Comparison of ENCODE assay signal across 21 cellular contexts in the genomic region with DNA sequence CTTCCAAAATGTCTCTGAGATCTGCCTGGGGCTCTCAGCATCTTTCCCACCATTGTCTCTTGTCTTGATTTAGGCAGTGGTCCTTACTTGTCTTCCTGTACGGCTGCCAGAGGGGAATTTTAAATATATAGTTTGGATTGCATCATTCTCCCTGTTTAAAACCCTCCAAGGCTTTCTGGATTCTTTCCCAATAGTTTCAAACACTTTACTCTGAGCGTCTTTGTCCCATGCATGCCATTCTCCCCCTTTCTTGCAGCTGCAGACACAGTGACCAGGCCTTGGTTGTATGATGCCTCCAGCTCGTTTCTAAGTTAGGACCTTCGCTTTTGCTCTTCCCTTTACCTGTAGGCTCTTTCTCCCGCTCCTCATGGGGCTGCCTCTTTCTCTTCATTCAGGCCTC.
DNase-seq lines count a peak whose midpoint lies in the region; ATAC-seq, FAIRE-seq and TF ChIP-seq lines count a peak whose summit lies in the region.
"Had no signal": no experiment of that assay in that cellular context is flagged by ENCODE, and none has a peak within 500 bp of the region (broad histone marks: within the 10 kb centered on the region; RNA-seq: fewer than 3 reads in every experiment).

No MANE protein-coding gene starts in this region.

- no peak overlapping the region for H3K4me2 ChIP-seq in H1 (ENCODE audit: insufficient read depth in 1 of 2, low read depth in 2 of 2, low read length in 2 of 2)
- H3K4me2 ChIP-seq: BLaER1 treated with 17β-estradiol and CSF1 and Interleukin-3, amounts not matched to agents 10 nM and 100 nM had no signal

- H3K23ac ChIP-seq in H1 (ENCODE audit: insufficient read length): no peak overlapping the region

- H3K4me3 Mint-ChIP-seq in nephron: no peak overlapping the region
- H3K4me3 Mint-ChIP-seq in glutamatergic neuron (ENCODE audit: unreplicated experiment): no peak overlapping the region
- H3K4me3 Mint-ChIP-seq: CD8-positive, alpha-beta memory T cell had no signal

- TF ChIP-seq CTCF in H1 (IDR thresholded peaks at IDR 0.05; ENCODE audit: control extremely low read depth in 1 of 3, insufficient read depth in 1 of 3, low read depth in 1 of 3, low read length in 3 of 3): no peak
- TF ChIP-seq CTCF in nephron (IDR thresholded peaks at IDR 0.05; ENCODE audit: unreplicated experiment in 3 of 3): no peak
- TF ChIP-seq CTCF in glutamatergic neuron (IDR thresholded peaks at IDR 0.05; ENCODE audit: partially characterized antibody, unreplicated experiment): no peak

- POLR2A ChIA-PET in H1 (lab: Charles Lee; ENCODE audit: partially characterized antibody): interaction anchor here (2.2 kb wide), 1 partner anchor 323 kb away, joined by 6 read pairs; a partner anchor contains a TSS

- 84% methylated on average over 5 of the region's 5 CpGs; no CpG with 5 or more reads in 1 of the 2 experiments for WGBS in H1 (ENCODE audit: extremely low coverage in 1 of 2, insufficient coverage in 1 of 2, insufficient read length in 1 of 2, insufficient replicate concordance in 2 of 2, low coverage in 1 of 2, low lambda C conversion rate in 2 of 2, missing lambda C conversion rate in 1 of 2), 2 experiments

- H3K27ac Mint-ChIP-seq in nephron: peak overlapping the region in 2 of 3 experiments; percentile 10 to 98
- H3K27ac Mint-ChIP-seq in glutamatergic neuron (ENCODE audit: unreplicated experiment): no peak overlapping the region
- H3K27ac Mint-ChIP-seq: CD8-positive, alpha-beta memory T cell had no signal

- no peaks in the 10 kb centered on the region for H3K4me1 ChIP-seq in H1 (replicated peaks in 1 of 4; ENCODE audit: control insufficient read depth in 3 of 4, insufficient read depth in 4 of 4, low read length in 3 of 4)
- H3K4me1 ChIP-seq: BLaER1 treated with 17β-estradiol and CSF1 and Interleukin-3, amounts not matched to agents 10 nM and 100 nM; HAP-1 had no signal

- H2AK5ac ChIP-seq in H1 (ENCODE audit: low read depth, low read length): no peak overlapping the region

- H3K4me1 Mint-ChIP-seq in nephron (peaks cover 76% of the 10 kb centered on the region), glutamatergic neuron (ENCODE audit: low read depth, unreplicated experiment) (peaks cover 43% of the 10 kb centered on the region)
- H3K4me1 Mint-ChIP-seq: CD8-positive, alpha-beta memory T cell had no signal

- no peak overlapping the region for H2BK20ac ChIP-seq in H1 (ENCODE audit: low read length)

- no peak for TF ChIP-seq POLR2A in H1 (IDR thresholded peaks at IDR 0.05; ENCODE audit: control extremely low read depth in 1 of 2, low read depth in 2 of 2, low read length in 2 of 2)

- no peak overlapping the region for H3K18ac ChIP-seq in H1 (ENCODE audit: extremely low read depth, low read length)

- H3K27ac ChIP-seq in SK-N-MC: no peak overlapping the region
- no peak overlapping the region for H3K27ac ChIP-seq in H1 (ENCODE audit: low read depth, low read length)
- H3K27ac ChIP-seq: BLaER1 treated with 17β-estradiol and CSF1 and Interleukin-3, amounts not matched to agents 10 nM and 100 nM; HL-60 had no signal

- H3K4me3 ChIP-seq in SK-N-MC (no peak overlapping the region), H1 (ENCODE audit: extremely low read depth in 1 of 4, insufficient read depth in 2 of 4, low read depth in 3 of 4, low read length in 4 of 4) (no peak overlapping the region)
- H3K4me3 ChIP-seq: BLaER1 treated with 17β-estradiol and CSF1 and Interleukin-3, amounts not matched to agents 10 nM and 100 nM; HAP-1 had no signal

- DNase-seq in M059J (ENCODE audit: low read depth) (peak; percentile 4), SK-N-MC (ENCODE audit: low read depth, low spot score) (peak; percentile 5), H1 (ENCODE audit: low read depth in 1 of 2, low spot score in 2 of 2) (no peak), NCI-H1048 (lab: John Stamatoyannopoulos, UW) (no peak), glutamatergic neuron (no peak)
- DNase-seq: CD8-positive, alpha-beta memory T cell; IMR-90; Karpas-422; NCI-H1694 treated with DMSO at 0.1 percent for 48 hours; NCI-H2227 treated with DMSO at 0.1 percent for 48 hours; NCI-H510A treated with DMSO at 0.1 percent for 48 hours; NCI-H774; SHP77 treated with DMSO at 0.1 percent for 48 hours had no signal

- H3K9me3 ChIP-seq in SK-N-MC (ENCODE audit: low read depth, low read length) (no peaks in the 10 kb centered on the region), H1 (ENCODE audit: insufficient read depth in 2 of 2, low read depth in 1 of 2, low read length in 1 of 2) (no peaks in the 10 kb centered on the region)
- H3K9me3 ChIP-seq: BLaER1 treated with 17β-estradiol and CSF1 and Interleukin-3, amounts not matched to agents 10 nM and 100 nM; HAP-1 had no signal

- CTCF ChIA-PET in H1 (lab: Charles Lee; ENCODE audit: partially characterized antibody): no interaction called here

- H3K14ac ChIP-seq in H1 (ENCODE audit: insufficient read length): no peak overlapping the region

- H3K79me1 ChIP-seq in H1 (ENCODE audit: low read depth, low read length): no peaks in the 10 kb centered on the region

- H3K56ac ChIP-seq in H1 (replicated peaks; ENCODE audit: insufficient read length, low read depth, low read length): no peak overlapping the region

- no peak overlapping the region for H4K5ac ChIP-seq in H1 (ENCODE audit: insufficient read length, low read depth, low read length)

- no peaks in the 10 kb centered on the region for H4K20me1 ChIP-seq in H1 (replicated peaks in 1 of 2; ENCODE audit: control insufficient read depth in 1 of 2, insufficient read depth in 2 of 2, low read length in 2 of 2)
- H4K20me1 ChIP-seq: BLaER1 treated with 17β-estradiol and CSF1 and Interleukin-3, amounts not matched to agents 10 nM and 100 nM had no signal

- H4K91ac ChIP-seq in H1 (replicated peaks; ENCODE audit: insufficient read length, low read length): no peak overlapping the region

- H2BK12ac ChIP-seq in H1 (ENCODE audit: low read depth, low read length): no peak overlapping the region

- H2BK120ac ChIP-seq in H1 (replicated peaks; ENCODE audit: low read depth, low read length): no peak overlapping the region

- no peak for TF ChIP-seq RAD21 in H1 (IDR thresholded peaks at IDR 0.05 in 1 of 2, conservative IDR thresholded peaks at IDR 0.05 in 1 of 2; ENCODE audit: low read depth in 2 of 2, low read length in 2 of 2)

- H2AFZ ChIP-seq in H1 (ENCODE audit: low read length): 0 out of 2 replicates have a peak overlapping the region, but pooled peaks have one; percentile 38

- no peaks in the 10 kb centered on the region for H3K36me3 ChIP-seq in SK-N-MC (ENCODE audit: insufficient read depth, low read length)
- no peaks in the 10 kb centered on the region for H3K36me3 ChIP-seq in H1 (ENCODE audit: control insufficient read depth in 2 of 4, insufficient read depth in 4 of 4, low read length in 3 of 4)
- H3K36me3 ChIP-seq: BLaER1 treated with 17β-estradiol and CSF1 and Interleukin-3, amounts not matched to agents 10 nM and 100 nM; HAP-1 had no signal

- no peak for ATAC-seq in GM21619 (IDR thresholded peaks at IDR 0.05; ENCODE audit: unreplicated experiment)

- H3K9me3 Mint-ChIP-seq in nephron (peaks cover 2% of the 10 kb centered on the region), glutamatergic neuron (ENCODE audit: unreplicated experiment) (peaks cover 4% of the 10 kb centered on the region)
- H3K9me3 Mint-ChIP-seq: CD8-positive, alpha-beta memory T cell had no signal

- H3K9ac ChIP-seq in SK-N-MC (ENCODE audit: insufficient read length) (no peak overlapping the region), H1 (replicated peaks in 1 of 4; ENCODE audit: extremely low read depth in 1 of 4, low read depth in 3 of 4, low read length in 3 of 4) (no peak overlapping the region)
- H3K9ac ChIP-seq: BLaER1 treated with 17β-estradiol and CSF1 and Interleukin-3, amounts not matched to agents 10 nM and 100 nM had no signal

- H3K23me2 ChIP-seq in H1 (ENCODE audit: low read depth, low read length): no peaks in the 10 kb centered on the region

- FAIRE-seq in H1 (lab: Jason Lieb, UNC): no peak
- FAIRE-seq: GM12891, GM18507, RCC 7860 had no signal

- H2BK15ac ChIP-seq in H1 (ENCODE audit: low read length): no peak overlapping the region

- H3K36me3 Mint-ChIP-seq in nephron (ENCODE audit: low read depth) (no peaks in the 10 kb centered on the region), glutamatergic neuron (ENCODE audit: unreplicated experiment) (no peaks in the 10 kb centered on the region)
- H3K36me3 Mint-ChIP-seq: CD8-positive, alpha-beta memory T cell had no signal

- no peak overlapping the region for H4K8ac ChIP-seq in H1 (ENCODE audit: extremely low read depth, insufficient read depth, low read length)

- H3K4ac ChIP-seq in H1 (replicated peaks; ENCODE audit: insufficient read length, low read depth, low read length): no peak overlapping the region

- no peak for TF ChIP-seq EP300 in H1 (IDR thresholded peaks at IDR 0.05; ENCODE audit: borderline replicate concordance in 1 of 2, low read depth in 2 of 2, low read length in 2 of 2)

- no peak overlapping the region for H2BK5ac ChIP-seq in H1 (ENCODE audit: low read depth, low read length)

- H3K27me3 ChIP-seq in H1 (replicated peaks in 1 of 4; ENCODE audit: control insufficient read depth in 3 of 4, extremely low read depth in 1 of 4, insufficient read depth in 3 of 4, low read length in 3 of 4): no peaks in the 10 kb centered on the region
- H3K27me3 ChIP-seq: BLaER1 treated with 17β-estradiol and CSF1 and Interleukin-3, amounts not matched to agents 10 nM and 100 nM had no signal

- H3K27me3 Mint-ChIP-seq in nephron (ENCODE audit: low read depth) (peaks cover 4% of the 10 kb centered on the region), glutamatergic neuron (ENCODE audit: unreplicated experiment) (peaks cover 8% of the 10 kb centered on the region)

- H3K79me2 ChIP-seq in H1 (ENCODE audit: control insufficient read depth in 1 of 2, insufficient read depth in 2 of 2, low read length in 2 of 2): no peaks in the 10 kb centered on the region

TF ChIP-seq in H1, 55 proteins besides CTCF, POLR2A, EP300 and RAD21:
- TF ChIP-seq CEBPB (IDR thresholded peaks at IDR 0.05; ENCODE audit: low read depth, low read length): no peak

Comparison
In these comparisons a context has a peak if more than half of its experiments do, and no peak if none do; other contexts are left out.
1. DNase-seq: peak in M059J (single experiment) and SK-N-MC (single experiment); none in H1 (0 of 2), NCI-H1048 (single experiment) and glutamatergic neuron (single experiment).